ENCODE assay signal across 30 cellular contexts in genomic region chr7:130020434-130020833, GRCh38.
"Had no signal": no experiment of that assay in that cellular context is flagged by ENCODE, and none has a peak within 500 bp of the region (broad histone marks: within the 10 kb centered on the region; RNA-seq: fewer than 3 reads in every experiment).

No MANE protein-coding gene starts in this region.

- H3K27ac Mint-ChIP-seq: activated CD4-positive, alpha-beta memory T cell treated with anti-CD3 and anti-CD28 coated beads for 36 hours; activated CD4-positive, alpha-beta T cell treated with anti-CD3 and anti-CD28 coated beads for 36 hours; activated CD4-positive, alpha-beta T cell treated with anti-CD3 and anti-CD28 coated beads, Interleukin-2, amount 10 ng/mL, durations not matched to agents 24 days and 14 days; activated CD8-positive, alpha-beta memory T cell treated with anti-CD3 and anti-CD28 coated beads, Interleukin-2, amount 10 ng/mL, durations not matched to agents 7 days and 5 days; activated CD8-positive, alpha-beta T cell treated with anti-CD3 and anti-CD28 coated beads, Interleukin-2, amount 10 ng/mL, durations not matched to agents 7 days and 5 days; activated naive CD4-positive, alpha-beta T cell treated with anti-CD3 and anti-CD28 coated beads for 36 hours; activated naive CD4-positive, alpha-beta T cell treated with anti-CD3 and anti-CD28 coated beads, Interleukin-2, amount 50 U/mL, for 24 hours; activated naive CD8-positive, alpha-beta T cell treated with anti-CD3 and anti-CD28 coated beads for 36 hours; activated naive CD8-positive, alpha-beta T cell treated with anti-CD3 and anti-CD28 coated beads, Interleukin-2, amount 50 U/mL, for 24 hours; activated T-helper 1 cell treated with anti-CD3 and anti-CD28 coated beads, Interleukin-12 subunit alpha, Interleukin-12 subunit beta, Interleukin-2, Interleukin-4 antibody, amounts not matched to agents 30 ng/mL and 10 ng/mL and 1 ng/mL, durations not matched to agents 14 hours and 24 hours and 36 hours; activated T-helper 2 cell treated with anti-CD3 and anti-CD28 coated beads, Interferon-gamma antibody, Interleukin-2, Interleukin-4, amounts not matched to agents 10 μg/mL and 5 μg/mL and 100 μg/mL, durations not matched to agents 14 hours and 24 hours and 36 hours had no signal

- H3K4me1 Mint-ChIP-seq: activated CD4-positive, alpha-beta T cell treated with anti-CD3 and anti-CD28 coated beads for 36 hours; activated CD4-positive, alpha-beta T cell treated with anti-CD3 and anti-CD28 coated beads, Interleukin-2, amount 10 ng/mL, durations not matched to agents 24 days and 14 days; activated CD8-positive, alpha-beta memory T cell treated with anti-CD3 and anti-CD28 coated beads, Interleukin-2, amount 10 ng/mL, durations not matched to agents 7 days and 5 days; activated naive CD4-positive, alpha-beta T cell treated with anti-CD3 and anti-CD28 coated beads, Interleukin-2, amount 50 U/mL, for 24 hours; activated naive CD8-positive, alpha-beta T cell treated with anti-CD3 and anti-CD28 coated beads for 36 hours; activated naive CD8-positive, alpha-beta T cell treated with anti-CD3 and anti-CD28 coated beads, Interleukin-2, amount 50 U/mL, for 24 hours had no signal

- H3K9me3 Mint-ChIP-seq: activated CD4-positive, alpha-beta memory T cell treated with anti-CD3 and anti-CD28 coated beads for 36 hours; activated CD4-positive, alpha-beta T cell treated with anti-CD3 and anti-CD28 coated beads, Interleukin-2, amount 10 ng/mL, durations not matched to agents 24 days and 14 days; activated naive CD4-positive, alpha-beta T cell treated with anti-CD3 and anti-CD28 coated beads for 36 hours; activated naive CD4-positive, alpha-beta T cell treated with anti-CD3 and anti-CD28 coated beads, Interleukin-2, amount 50 U/mL, for 24 hours; activated naive CD8-positive, alpha-beta T cell treated with anti-CD3 and anti-CD28 coated beads for 36 hours; activated naive CD8-positive, alpha-beta T cell treated with anti-CD3 and anti-CD28 coated beads, Interleukin-2, amount 50 U/mL, for 24 hours; activated T-helper 1 cell treated with anti-CD3 and anti-CD28 coated beads, Interleukin-12 subunit alpha, Interleukin-12 subunit beta, Interleukin-2, Interleukin-4 antibody, amounts not matched to agents 30 ng/mL and 10 ng/mL and 1 ng/mL, durations not matched to agents 14 hours and 24 hours and 36 hours; activated T-helper 2 cell treated with anti-CD3 and anti-CD28 coated beads, Interferon-gamma antibody, Interleukin-2, Interleukin-4, amounts not matched to agents 10 μg/mL and 5 μg/mL and 100 μg/mL, durations not matched to agents 14 hours and 24 hours and 36 hours had no signal

- H3K27me3 Mint-ChIP-seq: activated CD4-positive, alpha-beta memory T cell treated with anti-CD3 and anti-CD28 coated beads for 36 hours; activated CD4-positive, alpha-beta T cell treated with anti-CD3 and anti-CD28 coated beads for 36 hours; activated CD4-positive, alpha-beta T cell treated with anti-CD3 and anti-CD28 coated beads, Interleukin-2, amount 10 ng/mL, durations not matched to agents 24 days and 14 days; activated CD8-positive, alpha-beta memory T cell treated with anti-CD3 and anti-CD28 coated beads, Interleukin-2, amount 10 ng/mL, durations not matched to agents 7 days and 5 days; activated naive CD4-positive, alpha-beta T cell treated with anti-CD3 and anti-CD28 coated beads, Interleukin-2, amount 50 U/mL, for 24 hours; activated naive CD8-positive, alpha-beta T cell treated with anti-CD3 and anti-CD28 coated beads for 36 hours; activated naive CD8-positive, alpha-beta T cell treated with anti-CD3 and anti-CD28 coated beads, Interleukin-2, amount 50 U/mL, for 24 hours had no signal

- H3K4me3 Mint-ChIP-seq: activated CD4-positive, alpha-beta memory T cell treated with anti-CD3 and anti-CD28 coated beads for 36 hours; activated CD4-positive, alpha-beta T cell treated with anti-CD3 and anti-CD28 coated beads for 36 hours; activated CD4-positive, alpha-beta T cell treated with anti-CD3 and anti-CD28 coated beads, Interleukin-2, amount 10 ng/mL, durations not matched to agents 24 days and 14 days; activated CD8-positive, alpha-beta memory T cell treated with anti-CD3 and anti-CD28 coated beads, Interleukin-2, amount 10 ng/mL, durations not matched to agents 7 days and 5 days; activated CD8-positive, alpha-beta T cell treated with anti-CD3 and anti-CD28 coated beads, Interleukin-2, amount 10 ng/mL, durations not matched to agents 7 days and 5 days; activated naive CD4-positive, alpha-beta T cell treated with anti-CD3 and anti-CD28 coated beads for 36 hours; activated naive CD4-positive, alpha-beta T cell treated with anti-CD3 and anti-CD28 coated beads, Interleukin-2, amount 50 U/mL, for 24 hours; activated naive CD8-positive, alpha-beta T cell treated with anti-CD3 and anti-CD28 coated beads for 36 hours; activated naive CD8-positive, alpha-beta T cell treated with anti-CD3 and anti-CD28 coated beads, Interleukin-2, amount 50 U/mL, for 24 hours; activated T-helper 1 cell treated with anti-CD3 and anti-CD28 coated beads, Interleukin-12 subunit alpha, Interleukin-12 subunit beta, Interleukin-2, Interleukin-4 antibody, amounts not matched to agents 30 ng/mL and 10 ng/mL and 1 ng/mL, durations not matched to agents 14 hours and 24 hours and 36 hours had no signal

- H3K4me1 ChIP-seq: body of pancreas had no signal

- H3K27ac ChIP-seq: body of pancreas, epithelial cell of prostate, esophagus squamous epithelium had no signal

- H3K9me3 ChIP-seq: adrenal gland, body of pancreas, esophagus squamous epithelium had no signal

- H3K27me3 ChIP-seq: adrenal gland, body of pancreas, esophagus squamous epithelium had no signal

- DNase-seq: activated CD4-positive, alpha-beta memory T cell treated with anti-CD3 and anti-CD28 coated beads for 36 hours; activated CD4-positive, alpha-beta T cell treated with anti-CD3 and anti-CD28 coated beads for 36 hours; activated CD4-positive, alpha-beta T cell treated with anti-CD3 and anti-CD28 coated beads, Interleukin-2, amount 10 ng/mL, durations not matched to agents 24 days and 14 days; activated CD4-positive, CD25-positive, alpha-beta regulatory T cell; activated CD4-positive, CD25-positive, alpha-beta regulatory T cell treated with anti-CD3 and anti-CD28 coated beads, Interleukin-2, amount 50 U/mL, for 72 hours; activated CD8-positive, alpha-beta memory T cell treated with anti-CD3 and anti-CD28 coated beads, Interleukin-2, amount 10 ng/mL, durations not matched to agents 7 days and 5 days; activated CD8-positive, alpha-beta memory T cell treated with anti-CD3 and anti-CD28 coated beads, Interleukin-2, amount 50 U/mL, for 4 hours; activated CD8-positive, alpha-beta T cell treated with anti-CD3 and anti-CD28 coated beads, Interleukin-2, amount 10 ng/mL, durations not matched to agents 7 days and 5 days; activated effector memory CD4-positive, alpha-beta T cell treated with anti-CD3 and anti-CD28 coated beads, Interleukin-2, amount 50 U/mL, for 16 hours; activated naive CD4-positive, alpha-beta T cell treated with anti-CD3 and anti-CD28 coated beads for 36 hours; activated naive CD8-positive, alpha-beta T cell treated with anti-CD3 and anti-CD28 coated beads for 36 hours; activated naive CD8-positive, alpha-beta T cell treated with anti-CD3 and anti-CD28 coated beads, Interleukin-2, amount 50 U/mL, for 24 hours; activated T-cell treated with anti-CD3 and anti-CD28 coated beads, Interleukin-2, amount 50 U/mL, for 1 hour; activated T-cell treated with anti-CD3 and anti-CD28 coated beads, Interleukin-2, amount 50 U/mL, for 48 hours; amygdala; aorta; body of pancreas; caudate nucleus; cortex of kidney; dermis blood vessel endothelial cell; effector CD8-positive, alpha-beta T cell; esophagus squamous epithelium; foreskin melanocyte; T-helper 1 cell; T-helper 2 cell had no signal

- H3K4me3 ChIP-seq: adrenal gland, body of pancreas, esophagus squamous epithelium had no signal
